ENCODE assay signal across 1 cellular context in the genomic region with DNA sequence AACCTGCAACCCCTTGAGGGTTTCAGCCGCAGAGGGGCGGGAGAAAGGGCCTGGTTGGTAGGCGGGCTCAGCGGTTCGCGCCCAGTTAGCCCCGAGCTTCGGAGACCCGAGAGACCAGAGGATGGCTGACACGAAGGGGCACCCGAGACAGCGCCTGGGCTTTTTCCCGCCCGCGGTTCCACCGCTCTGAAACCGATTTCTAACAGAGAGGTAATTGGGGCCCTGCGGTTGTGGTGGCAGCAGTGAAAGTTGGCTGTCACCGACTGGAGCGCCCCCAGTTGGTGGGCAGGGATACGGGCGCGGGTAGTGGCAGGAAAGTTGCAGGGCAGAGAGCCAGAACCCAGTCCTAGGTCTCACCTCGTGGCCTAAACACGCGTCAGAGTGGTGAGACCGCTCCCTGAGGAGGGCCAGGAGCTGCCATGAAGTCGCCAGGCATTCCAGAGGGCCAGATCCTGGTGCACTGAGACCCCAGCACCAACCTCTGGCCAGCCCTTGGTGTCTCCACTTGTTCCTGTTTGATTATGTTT.
TF ChIP-seq lines count a peak whose summit lies in the region.

No MANE protein-coding gene starts in this region.

TF ChIP-seq in K562, 482 proteins besides CTCF, POLR2A, EP300 and RAD21 (continued from another document and continues in another):
- TF ChIP-seq CBFB (CRISPR knock-in tag; IDR thresholded peaks at IDR 0.05) (no peak), WHSC1 (IDR thresholded peaks at IDR 0.05; ENCODE audit: low read length) (no peak), PML (IDR thresholded peaks at IDR 0.05; ENCODE audit: low read length) (0 out of 2 replicates have a peak, but pooled peaks have one; percentile 41), FOXM1 (IDR thresholded peaks at IDR 0.05; ENCODE audit: low read depth) (no peak), FOXM1 (CRISPR knock-in tag; IDR thresholded peaks at IDR 0.05; ENCODE audit: low read depth) (no peak), ZNF41 (CRISPR knock-in tag; conservative IDR thresholded peaks at IDR 0.05) (no peak), KAT7 (CRISPR knock-in tag; IDR thresholded peaks at IDR 0.05; ENCODE audit: borderline replicate concordance) (no peak), FUS (optimal IDR thresholded peaks at IDR 0.05; ENCODE audit: low read depth, low read length) (no peak), ZNF23 (CRISPR knock-in tag; IDR thresholded peaks at IDR 0.05) (no peak), ZNF644 (tag; IDR thresholded peaks at IDR 0.05; ENCODE audit: low read depth) (no peak), SPI1 (IDR thresholded peaks at IDR 0.05; ENCODE audit: borderline replicate concordance, low read depth, low read length) (no peak), RBM15 (IDR thresholded peaks at IDR 0.05; ENCODE audit: insufficient read depth, low read length) (no peak), STAT5B (CRISPR knock-in tag; IDR thresholded peaks at IDR 0.05) (no peak), PTRF (tag; IDR thresholded peaks at IDR 0.05) (no peak), ZNF140 (CRISPR knock-in tag; IDR thresholded peaks at IDR 0.05) (no peak), SRF (CRISPR knock-in tag; IDR thresholded peaks at IDR 0.05) (no peak), CXXC5 (CRISPR knock-in tag; IDR thresholded peaks at IDR 0.05) (no peak), TEAD4 (IDR thresholded peaks at IDR 0.05; ENCODE audit: low read length) (no peak), TEAD4 (CRISPR knock-in tag; IDR thresholded peaks at IDR 0.05; ENCODE audit: borderline replicate concordance) (no peak), ARHGAP35 (IDR thresholded peaks at IDR 0.05; ENCODE audit: partially characterized antibody) (no peak), CBFA2T3 (IDR thresholded peaks at IDR 0.05) (no peak), RFX5 (IDR thresholded peaks at IDR 0.05; ENCODE audit: low read depth, low read length) (no peak), MYC (IDR thresholded peaks at IDR 0.05; ENCODE audit: low read depth, low read length) (peak; percentile 17; the same call in 1 of the 2 replicates), MYC (CRISPR knock-in tag; IDR thresholded peaks at IDR 0.05; ENCODE audit: borderline replicate concordance, low read depth) (no peak), XRCC5 (IDR thresholded peaks at IDR 0.05; ENCODE audit: low read depth, low read length) (no peak), ZC3H11A (IDR thresholded peaks at IDR 0.05; ENCODE audit: low read depth, low read length) (no peak), IFI16 (CRISPR knock-in tag; IDR thresholded peaks at IDR 0.05) (no peak), MAZ (CRISPR knock-in tag; conservative IDR thresholded peaks at IDR 0.05 in 1 of 2, IDR thresholded peaks at IDR 0.05 in 1 of 2) (0 out of 4 replicates have a peak, but pooled peaks of 1 of the 2 experiments have one; percentile 4), ZNF785 (CRISPR knock-in tag; IDR thresholded peaks at IDR 0.05) (no peak), KDM1A (IDR thresholded peaks at IDR 0.05) (no peak), POLR3A (IDR thresholded peaks at IDR 0.05; ENCODE audit: borderline replicate concordance, extremely low read depth, insufficient read depth, insufficient read length) (no peak), HIVEP1 (CRISPR knock-in tag; IDR thresholded peaks at IDR 0.05) (no peak), CREM (IDR thresholded peaks at IDR 0.05; ENCODE audit: low read depth) (0 out of 2 replicates have a peak, but pooled peaks have one; percentile 31), KAT8 (IDR thresholded peaks at IDR 0.05; ENCODE audit: low read depth) (no peak), HOXB6 (CRISPR knock-in tag; IDR thresholded peaks at IDR 0.05; ENCODE audit: borderline replicate concordance) (no peak), ETV5 (CRISPR knock-in tag; IDR thresholded peaks at IDR 0.05; ENCODE audit: low read depth) (no peak), PTTG1 (tag; IDR thresholded peaks at IDR 0.05; ENCODE audit: low read depth) (no peak), YBX1 (IDR thresholded peaks at IDR 0.05) (no peak)
- TF ChIP-seq, protein P1, sequence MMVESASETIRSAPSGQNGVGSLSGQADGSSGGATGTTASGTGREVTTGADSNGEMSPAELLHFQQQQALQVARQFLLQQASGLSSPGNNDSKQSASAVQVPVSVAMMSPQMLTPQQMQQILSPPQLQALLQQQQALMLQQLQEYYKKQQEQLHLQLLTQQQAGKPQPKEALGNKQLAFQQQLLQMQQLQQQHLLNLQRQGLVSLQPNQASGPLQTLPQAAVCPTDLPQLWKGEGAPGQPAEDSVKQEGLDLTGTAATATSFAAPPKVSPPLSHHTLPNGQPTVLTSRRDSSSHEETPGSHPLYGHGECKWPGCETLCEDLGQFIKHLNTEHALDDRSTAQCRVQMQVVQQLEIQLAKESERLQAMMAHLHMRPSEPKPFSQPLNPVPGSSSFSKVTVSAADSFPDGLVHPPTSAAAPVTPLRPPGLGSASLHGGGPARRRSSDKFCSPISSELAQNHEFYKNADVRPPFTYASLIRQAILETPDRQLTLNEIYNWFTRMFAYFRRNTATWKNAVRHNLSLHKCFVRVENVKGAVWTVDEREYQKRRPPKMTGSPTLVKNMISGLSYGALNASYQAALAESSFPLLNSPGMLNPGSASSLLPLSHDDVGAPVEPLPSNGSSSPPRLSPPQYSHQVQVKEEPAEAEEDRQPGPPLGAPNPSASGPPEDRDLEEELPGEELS (CRISPR knock-in tag; IDR thresholded peaks at IDR 0.05; ENCODE audit: borderline replicate concordance), result no peak
- TF ChIP-seq, protein P2, sequence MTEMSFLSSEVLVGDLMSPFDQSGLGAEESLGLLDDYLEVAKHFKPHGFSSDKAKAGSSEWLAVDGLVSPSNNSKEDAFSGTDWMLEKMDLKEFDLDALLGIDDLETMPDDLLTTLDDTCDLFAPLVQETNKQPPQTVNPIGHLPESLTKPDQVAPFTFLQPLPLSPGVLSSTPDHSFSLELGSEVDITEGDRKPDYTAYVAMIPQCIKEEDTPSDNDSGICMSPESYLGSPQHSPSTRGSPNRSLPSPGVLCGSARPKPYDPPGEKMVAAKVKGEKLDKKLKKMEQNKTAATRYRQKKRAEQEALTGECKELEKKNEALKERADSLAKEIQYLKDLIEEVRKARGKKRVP (CRISPR knock-in tag; IDR thresholded peaks at IDR 0.05), result no peak
- TF ChIP-seq, protein P3, sequence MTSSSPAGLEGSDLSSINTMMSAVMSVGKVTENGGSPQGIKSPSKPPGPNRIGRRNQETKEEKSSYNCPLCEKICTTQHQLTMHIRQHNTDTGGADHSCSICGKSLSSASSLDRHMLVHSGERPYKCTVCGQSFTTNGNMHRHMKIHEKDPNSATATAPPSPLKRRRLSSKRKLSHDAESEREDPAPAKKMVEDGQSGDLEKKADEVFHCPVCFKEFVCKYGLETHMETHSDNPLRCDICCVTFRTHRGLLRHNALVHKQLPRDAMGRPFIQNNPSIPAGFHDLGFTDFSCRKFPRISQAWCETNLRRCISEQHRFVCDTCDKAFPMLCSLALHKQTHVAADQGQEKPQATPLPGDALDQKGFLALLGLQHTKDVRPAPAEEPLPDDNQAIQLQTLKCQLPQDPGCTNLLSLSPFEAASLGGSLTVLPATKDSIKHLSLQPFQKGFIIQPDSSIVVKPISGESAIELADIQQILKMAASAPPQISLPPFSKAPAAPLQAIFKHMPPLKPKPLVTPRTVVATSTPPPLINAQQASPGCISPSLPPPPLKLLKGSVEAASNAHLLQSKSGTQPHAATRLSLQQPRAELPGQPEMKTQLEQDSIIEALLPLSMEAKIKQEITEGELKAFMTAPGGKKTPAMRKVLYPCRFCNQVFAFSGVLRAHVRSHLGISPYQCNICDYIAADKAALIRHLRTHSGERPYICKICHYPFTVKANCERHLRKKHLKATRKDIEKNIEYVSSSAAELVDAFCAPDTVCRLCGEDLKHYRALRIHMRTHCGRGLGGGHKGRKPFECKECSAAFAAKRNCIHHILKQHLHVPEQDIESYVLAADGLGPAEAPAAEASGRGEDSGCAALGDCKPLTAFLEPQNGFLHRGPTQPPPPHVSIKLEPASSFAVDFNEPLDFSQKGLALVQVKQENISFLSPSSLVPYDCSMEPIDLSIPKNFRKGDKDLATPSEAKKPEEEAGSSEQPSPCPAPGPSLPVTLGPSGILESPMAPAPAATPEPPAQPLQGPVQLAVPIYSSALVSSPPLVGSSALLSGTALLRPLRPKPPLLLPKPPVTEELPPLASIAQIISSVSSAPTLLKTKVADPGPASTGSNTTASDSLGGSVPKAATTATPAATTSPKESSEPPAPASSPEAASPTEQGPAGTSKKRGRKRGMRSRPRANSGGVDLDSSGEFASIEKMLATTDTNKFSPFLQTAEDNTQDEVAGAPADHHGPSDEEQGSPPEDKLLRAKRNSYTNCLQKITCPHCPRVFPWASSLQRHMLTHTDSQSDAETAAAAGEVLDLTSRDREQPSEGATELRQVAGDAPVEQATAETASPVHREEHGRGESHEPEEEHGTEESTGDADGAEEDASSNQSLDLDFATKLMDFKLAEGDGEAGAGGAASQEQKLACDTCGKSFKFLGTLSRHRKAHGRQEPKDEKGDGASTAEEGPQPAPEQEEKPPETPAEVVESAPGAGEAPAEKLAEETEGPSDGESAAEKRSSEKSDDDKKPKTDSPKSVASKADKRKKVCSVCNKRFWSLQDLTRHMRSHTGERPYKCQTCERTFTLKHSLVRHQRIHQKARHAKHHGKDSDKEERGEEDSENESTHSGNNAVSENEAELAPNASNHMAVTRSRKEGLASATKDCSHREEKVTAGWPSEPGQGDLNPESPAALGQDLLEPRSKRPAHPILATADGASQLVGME (CRISPR knock-in tag; IDR thresholded peaks at IDR 0.05), result no peak
- TF ChIP-seq, protein P4, sequence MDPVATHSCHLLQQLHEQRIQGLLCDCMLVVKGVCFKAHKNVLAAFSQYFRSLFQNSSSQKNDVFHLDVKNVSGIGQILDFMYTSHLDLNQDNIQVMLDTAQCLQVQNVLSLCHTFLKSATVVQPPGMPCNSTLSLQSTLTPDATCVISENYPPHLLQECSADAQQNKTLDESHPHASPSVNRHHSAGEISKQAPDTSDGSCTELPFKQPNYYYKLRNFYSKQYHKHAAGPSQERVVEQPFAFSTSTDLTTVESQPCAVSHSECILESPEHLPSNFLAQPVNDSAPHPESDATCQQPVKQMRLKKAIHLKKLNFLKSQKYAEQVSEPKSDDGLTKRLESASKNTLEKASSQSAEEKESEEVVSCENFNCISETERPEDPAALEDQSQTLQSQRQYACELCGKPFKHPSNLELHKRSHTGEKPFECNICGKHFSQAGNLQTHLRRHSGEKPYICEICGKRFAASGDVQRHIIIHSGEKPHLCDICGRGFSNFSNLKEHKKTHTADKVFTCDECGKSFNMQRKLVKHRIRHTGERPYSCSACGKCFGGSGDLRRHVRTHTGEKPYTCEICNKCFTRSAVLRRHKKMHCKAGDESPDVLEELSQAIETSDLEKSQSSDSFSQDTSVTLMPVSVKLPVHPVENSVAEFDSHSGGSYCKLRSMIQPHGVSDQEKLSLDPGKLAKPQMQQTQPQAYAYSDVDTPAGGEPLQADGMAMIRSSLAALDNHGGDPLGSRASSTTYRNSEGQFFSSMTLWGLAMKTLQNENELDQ (CRISPR knock-in tag; IDR thresholded peaks at IDR 0.05; ENCODE audit: borderline replicate concordance), result no peak
- TF ChIP-seq, protein P5, sequence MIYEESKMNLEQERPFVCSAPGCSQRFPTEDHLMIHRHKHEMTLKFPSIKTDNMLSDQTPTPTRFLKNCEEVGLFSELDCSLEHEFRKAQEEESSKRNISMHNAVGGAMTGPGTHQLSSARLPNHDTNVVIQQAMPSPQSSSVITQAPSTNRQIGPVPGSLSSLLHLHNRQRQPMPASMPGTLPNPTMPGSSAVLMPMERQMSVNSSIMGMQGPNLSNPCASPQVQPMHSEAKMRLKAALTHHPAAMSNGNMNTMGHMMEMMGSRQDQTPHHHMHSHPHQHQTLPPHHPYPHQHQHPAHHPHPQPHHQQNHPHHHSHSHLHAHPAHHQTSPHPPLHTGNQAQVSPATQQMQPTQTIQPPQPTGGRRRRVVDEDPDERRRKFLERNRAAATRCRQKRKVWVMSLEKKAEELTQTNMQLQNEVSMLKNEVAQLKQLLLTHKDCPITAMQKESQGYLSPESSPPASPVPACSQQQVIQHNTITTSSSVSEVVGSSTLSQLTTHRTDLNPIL (CRISPR knock-in tag; IDR thresholded peaks at IDR 0.05), result no peak
- TF ChIP-seq, protein P6, sequence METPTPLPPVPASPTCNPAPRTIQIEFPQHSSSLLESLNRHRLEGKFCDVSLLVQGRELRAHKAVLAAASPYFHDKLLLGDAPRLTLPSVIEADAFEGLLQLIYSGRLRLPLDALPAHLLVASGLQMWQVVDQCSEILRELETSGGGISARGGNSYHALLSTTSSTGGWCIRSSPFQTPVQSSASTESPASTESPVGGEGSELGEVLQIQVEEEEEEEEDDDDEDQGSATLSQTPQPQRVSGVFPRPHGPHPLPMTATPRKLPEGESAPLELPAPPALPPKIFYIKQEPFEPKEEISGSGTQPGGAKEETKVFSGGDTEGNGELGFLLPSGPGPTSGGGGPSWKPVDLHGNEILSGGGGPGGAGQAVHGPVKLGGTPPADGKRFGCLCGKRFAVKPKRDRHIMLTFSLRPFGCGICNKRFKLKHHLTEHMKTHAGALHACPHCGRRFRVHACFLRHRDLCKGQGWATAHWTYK (CRISPR knock-in tag; IDR thresholded peaks at IDR 0.05), result no peak
- TF ChIP-seq, protein P7, sequence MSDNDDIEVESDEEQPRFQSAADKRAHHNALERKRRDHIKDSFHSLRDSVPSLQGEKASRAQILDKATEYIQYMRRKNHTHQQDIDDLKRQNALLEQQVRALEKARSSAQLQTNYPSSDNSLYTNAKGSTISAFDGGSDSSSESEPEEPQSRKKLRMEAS (CRISPR knock-in tag; IDR thresholded peaks at IDR 0.05), result peak; percentile 43
- TF ChIP-seq, protein P8, sequence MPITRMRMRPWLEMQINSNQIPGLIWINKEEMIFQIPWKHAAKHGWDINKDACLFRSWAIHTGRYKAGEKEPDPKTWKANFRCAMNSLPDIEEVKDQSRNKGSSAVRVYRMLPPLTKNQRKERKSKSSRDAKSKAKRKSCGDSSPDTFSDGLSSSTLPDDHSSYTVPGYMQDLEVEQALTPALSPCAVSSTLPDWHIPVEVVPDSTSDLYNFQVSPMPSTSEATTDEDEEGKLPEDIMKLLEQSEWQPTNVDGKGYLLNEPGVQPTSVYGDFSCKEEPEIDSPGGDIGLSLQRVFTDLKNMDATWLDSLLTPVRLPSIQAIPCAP (CRISPR knock-in tag; IDR thresholded peaks at IDR 0.05; ENCODE audit: borderline replicate concordance), result no peak
- TF ChIP-seq, protein P9, sequence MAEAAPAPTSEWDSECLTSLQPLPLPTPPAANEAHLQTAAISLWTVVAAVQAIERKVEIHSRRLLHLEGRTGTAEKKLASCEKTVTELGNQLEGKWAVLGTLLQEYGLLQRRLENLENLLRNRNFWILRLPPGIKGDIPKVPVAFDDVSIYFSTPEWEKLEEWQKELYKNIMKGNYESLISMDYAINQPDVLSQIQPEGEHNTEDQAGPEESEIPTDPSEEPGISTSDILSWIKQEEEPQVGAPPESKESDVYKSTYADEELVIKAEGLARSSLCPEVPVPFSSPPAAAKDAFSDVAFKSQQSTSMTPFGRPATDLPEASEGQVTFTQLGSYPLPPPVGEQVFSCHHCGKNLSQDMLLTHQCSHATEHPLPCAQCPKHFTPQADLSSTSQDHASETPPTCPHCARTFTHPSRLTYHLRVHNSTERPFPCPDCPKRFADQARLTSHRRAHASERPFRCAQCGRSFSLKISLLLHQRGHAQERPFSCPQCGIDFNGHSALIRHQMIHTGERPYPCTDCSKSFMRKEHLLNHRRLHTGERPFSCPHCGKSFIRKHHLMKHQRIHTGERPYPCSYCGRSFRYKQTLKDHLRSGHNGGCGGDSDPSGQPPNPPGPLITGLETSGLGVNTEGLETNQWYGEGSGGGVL (CRISPR knock-in tag; IDR thresholded peaks at IDR 0.05), result no peak
